Comparison of ENCODE assay signal across 10 cellular contexts in the genomic region with DNA sequence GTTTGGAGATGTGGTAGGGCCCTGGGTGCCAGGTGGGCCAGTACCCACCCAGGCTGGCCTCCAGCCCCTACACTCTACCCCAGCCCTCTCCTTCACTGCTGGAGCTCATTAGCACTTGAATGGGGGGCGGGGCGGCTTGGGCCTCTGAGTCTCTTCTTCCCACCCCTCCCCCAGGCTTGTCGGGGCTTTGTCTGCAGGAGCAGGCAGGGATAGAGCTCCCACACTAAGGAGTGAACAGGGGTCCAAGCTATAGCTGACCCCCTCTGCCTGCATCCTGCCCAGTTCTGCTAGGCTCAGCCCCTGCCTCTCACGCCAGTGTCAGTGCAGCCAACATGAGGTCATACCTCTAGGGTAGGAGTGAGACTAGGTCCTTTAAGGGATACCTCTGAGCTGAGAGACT. TPM values are rescaled to one million over a fixed set of nuclear protein-coding genes. Genes with fewer than 3 reads are reported as not detected.
A peak's percentile ranks its signal among the peaks of the same experiment; 100 is the strongest.
DNase-seq lines count a peak whose midpoint lies in the region; ATAC-seq, FAIRE-seq and TF ChIP-seq lines count a peak whose summit lies in the region.
"Had no signal": no experiment of that assay in that cellular context is flagged by ENCODE, and none has a peak within 500 bp of the region (broad histone marks: within the 10 kb centered on the region; RNA-seq: fewer than 3 reads in every experiment).

No MANE protein-coding gene starts in this region.

- H3K36me3 ChIP-seq in H7 (replicated peaks; ENCODE audit: control insufficient read depth, insufficient read depth, low read length) (no peaks in the 10 kb centered on the region; the same call in 1 of the 2 replicates), OCI-LY3 (replicated peaks; ENCODE audit: low read depth, low read length) (peaks cover 23% of the 10 kb centered on the region), endothelial cell of umbilical vein (ENCODE audit: control insufficient read depth in 2 of 2, extremely low read depth in 1 of 2, insufficient read depth in 2 of 2, low read length in 2 of 2) (peaks cover 2 to 19% of the 10 kb centered on the region in 2 experiments)

- H3K4me1 ChIP-seq in OCI-LY3 (ENCODE audit: low read length) = peaks cover 54% of the 10 kb centered on the region
- peaks cover 76% of the 10 kb centered on the region for H3K4me1 ChIP-seq in endothelial cell of umbilical vein (ENCODE audit: control insufficient read depth, extremely low read depth, insufficient read depth, low read length)

- H3K4me2 ChIP-seq in OCI-LY3 (ENCODE audit: low read length) (peak overlapping the region; percentile 90), endothelial cell of umbilical vein (ENCODE audit: insufficient read depth, low read length) (no peak overlapping the region)

- H3K27ac ChIP-seq in OCI-LY3 (ENCODE audit: low read length) = peak overlapping the region; percentile 87
- H3K27ac ChIP-seq in endothelial cell of umbilical vein (ENCODE audit: insufficient read depth, low read depth, low read length) = peak overlapping the region; percentile 97

- FAIRE-seq in endothelial cell of umbilical vein (lab: Jason Lieb, UNC) = peak; percentile 15

- dilution Hi-C loops in endothelial cell of umbilical vein (cut with MboI; ENCODE audit: extremely low pct_ligation_motif_present, low sequenced_read_pairs) = loop anchor here (5.0 kb wide), 1 partner anchor 59 kb away; no protein-coding TSS in a partner anchor

- H3K79me2 ChIP-seq in OCI-LY3 (ENCODE audit: low read length) (peaks cover 94% of the 10 kb centered on the region), endothelial cell of umbilical vein (ENCODE audit: control insufficient read depth, insufficient read depth, low read length) (peaks cover 92% of the 10 kb centered on the region)

- TF ChIP-seq POLR2A in endothelial cell of umbilical vein (IDR thresholded peaks at IDR 0.05; ENCODE audit: low read depth, low read length) (no peak), GM18505 (IDR thresholded peaks at IDR 0.05; ENCODE audit: borderline replicate concordance, extremely low read depth, insufficient read depth, insufficient read length) (no peak)

- H3K4me3 ChIP-seq in H7 (ENCODE audit: insufficient read depth, low read depth, low read length) (no peak overlapping the region), OCI-LY3 (ENCODE audit: low read length) (peak overlapping the region; percentile 70; the same call in 1 of the 2 replicates), endothelial cell of umbilical vein (replicated peaks in 1 of 3; ENCODE audit: insufficient read depth in 1 of 3, low read depth in 1 of 3, low read length in 3 of 3) (no peak overlapping the region)

- H3K9me3 ChIP-seq in OCI-LY3 (ENCODE audit: insufficient read depth, low read length) = no peaks in the 10 kb centered on the region
- no peaks in the 10 kb centered on the region for H3K9me3 ChIP-seq in endothelial cell of umbilical vein (replicated peaks; ENCODE audit: control insufficient read depth, insufficient read depth, low read length)

- intact Hi-C loops in endothelial cell of umbilical vein (cut with micrococcal nuclease) = no loop called here

- H3K9me1 ChIP-seq in endothelial cell of umbilical vein (replicated peaks; ENCODE audit: control insufficient read depth, extremely low read depth, insufficient read depth, low read length) = no peaks in the 10 kb centered on the region

- H3K9ac ChIP-seq in OCI-LY3 (ENCODE audit: low read length) = peak overlapping the region; percentile 49; the same call in 1 of the 2 replicates
- no peak overlapping the region for H3K9ac ChIP-seq in endothelial cell of umbilical vein (replicated peaks; ENCODE audit: extremely low read depth, insufficient read depth, low read length)

- CTCF ChIA-PET in endothelial cell of umbilical vein (lab: Charles Lee) = interaction anchor here (1.4 to 5.6 kb wide), 2 partner anchors 13 to 19 kb away, joined by 4 to 54 read pairs; no protein-coding TSS in a partner anchor

- peaks cover 48% of the 10 kb centered on the region for H4K20me1 ChIP-seq in OCI-LY3 (ENCODE audit: insufficient read depth, low read length)
- no peaks in the 10 kb centered on the region for H4K20me1 ChIP-seq in endothelial cell of umbilical vein (replicated peaks; ENCODE audit: control insufficient read depth, extremely low read depth, insufficient read depth, low read length)

- DNase-seq in H7 = peak; percentile 95
- no peak for DNase-seq in endothelial cell of umbilical vein (ENCODE audit: low read depth, low spot score)
- peak; percentile 89 for DNase-seq in retina
- DNase-seq in GM03348 (ENCODE audit: low spot score) = no peak
- DNase-seq in NCI-H1930 (lab: John Stamatoyannopoulos, UW) = no peak
- DNase-seq: foreskin fibroblast, NCI-H2081 had no signal

- H3K27me3 ChIP-seq in H7 (ENCODE audit: control insufficient read depth, insufficient read depth, low read length) (no peaks in the 10 kb centered on the region), OCI-LY3 (ENCODE audit: low read depth, low read length) (no peaks in the 10 kb centered on the region), endothelial cell of umbilical vein (ENCODE audit: control insufficient read depth in 2 of 2, insufficient read depth in 2 of 2, low read length in 2 of 2) (no peaks in the 10 kb centered on the region)

- POLR2A ChIA-PET in endothelial cell of umbilical vein (lab: Charles Lee) = interaction anchor here (0.6 kb wide), 1 partner anchor 311 kb away, joined by 3 read pairs; no protein-coding TSS in a partner anchor

- TF ChIP-seq CTCF in OCI-LY3 (IDR thresholded peaks at IDR 0.05; ENCODE audit: low read depth, low read length) = no peak
- no peak for TF ChIP-seq CTCF in endothelial cell of umbilical vein (IDR thresholded peaks at IDR 0.05; ENCODE audit: extremely low read depth in 1 of 2, insufficient read depth in 1 of 2, low read depth in 1 of 2, low read length in 2 of 2)

- no peak for ATAC-seq in GM19023 (IDR thresholded peaks at IDR 0.05; ENCODE audit: unreplicated experiment)
- ATAC-seq in GM18505 (IDR thresholded peaks at IDR 0.05; ENCODE audit: unreplicated experiment) = no peak

- H2AFZ ChIP-seq in OCI-LY3 (ENCODE audit: low read depth, low read length) (no peak overlapping the region), endothelial cell of umbilical vein (ENCODE audit: low read depth, low read length) (no peak overlapping the region)

- BruUV-seq in endothelial cell of umbilical vein (replicated peaks; lab: Mats Ljungman, UMichigan) = no TSS peak

RNA-seq across cellular contexts. Expression of a gene that starts 5.2 kb away (rescaled TPM):
- 204 and 246 TPM in 2 replicates for total RNA-seq in H7 (2014; rRNA removed; shearing (Covaris generic))
- 767 and 773 TPM in 2 replicates for total RNA-seq in endothelial cell of umbilical vein
- 1,875 and 2,290 TPM in 2 replicates for polyA plus RNA-seq in endothelial cell of umbilical vein
- 1,268 and 1,476 TPM in 2 replicates for polyA plus RNA-seq in endothelial cell of umbilical vein (2011; cell fraction: cytosol; rRNA removed)
- polyA plus RNA-seq in endothelial cell of umbilical vein (2011; cell fraction: nucleus; rRNA removed) = 620 and 630 TPM in 2 replicates
- 588 and 714 TPM in 2 replicates for polyA plus RNA-seq in endothelial cell of umbilical vein (2012)
- 1,411 and 1,486 TPM in 2 replicates for polyA minus RNA-seq in endothelial cell of umbilical vein
- polyA minus RNA-seq in endothelial cell of umbilical vein (2011; cell fraction: cytosol; rRNA and poly(A)+ RNA removed) = 67.6 TPM
- polyA minus RNA-seq in endothelial cell of umbilical vein (2011; cell fraction: nucleus; rRNA and poly(A)+ RNA removed) = 157 and 164 TPM in 2 replicates

RNA-seq across cellular contexts. Expression of a gene that starts 27.8 kb away (rescaled TPM):
- 2.8 and 4.4 TPM in 2 replicates for total RNA-seq in H7 (2014; rRNA removed; shearing (Covaris generic))
- total RNA-seq in endothelial cell of umbilical vein = 0.97 and 1.5 TPM in 2 replicates
- polyA plus RNA-seq in endothelial cell of umbilical vein = 1.2 and 1.4 TPM in 2 replicates
- polyA plus RNA-seq in endothelial cell of umbilical vein (2011; cell fraction: cytosol; rRNA removed) = 0.35 and 0.69 TPM in 2 replicates
- polyA plus RNA-seq in endothelial cell of umbilical vein (2011; cell fraction: nucleus; rRNA removed) = 8.0 and 8.3 TPM in 2 replicates
- polyA plus RNA-seq in endothelial cell of umbilical vein (2012) = 0.68 and 0.94 TPM in 2 replicates
- 0.66 and 1.4 TPM in 2 replicates for polyA minus RNA-seq in endothelial cell of umbilical vein
- 58.9 TPM for polyA minus RNA-seq in endothelial cell of umbilical vein (2011; cell fraction: cytosol; rRNA and poly(A)+ RNA removed)
- 2.1 and 3.9 TPM in 2 replicates for polyA minus RNA-seq in endothelial cell of umbilical vein (2011; cell fraction: nucleus; rRNA and poly(A)+ RNA removed)

RNA-seq across cellular contexts. Expression of a gene that starts 36.1 kb away (rescaled TPM):
- total RNA-seq in H7 (2014; rRNA removed; shearing (Covaris generic)) = 0.21 and 0.22 TPM in 2 replicates
- 0.60 and 0.65 TPM in 2 replicates for total RNA-seq in endothelial cell of umbilical vein
- polyA plus RNA-seq in endothelial cell of umbilical vein = 0.94 and 1.1 TPM in 2 replicates
- 0.21 and 0.23 TPM in 2 replicates for polyA plus RNA-seq in endothelial cell of umbilical vein (2011; cell fraction: cytosol; rRNA removed)
- polyA plus RNA-seq in endothelial cell of umbilical vein (2011; cell fraction: nucleus; rRNA removed) = 1.0 and 1.2 TPM in 2 replicates
- polyA plus RNA-seq in endothelial cell of umbilical vein (2012) = 0.24 TPM in 1 of 2 replicates, not detected in the other
- not detected in 2 replicates for polyA minus RNA-seq in endothelial cell of umbilical vein
- not detected for polyA minus RNA-seq in endothelial cell of umbilical vein (2011; cell fraction: cytosol; rRNA and poly(A)+ RNA removed)
- polyA minus RNA-seq in endothelial cell of umbilical vein (2011; cell fraction: nucleus; rRNA and poly(A)+ RNA removed) = 0.72 and 0.77 TPM in 2 replicates

RNA-seq across cellular contexts. Expression of a gene that starts 37.7 kb away (rescaled TPM):
- total RNA-seq in H7 (2014; rRNA removed; shearing (Covaris generic)) = 0.07 and 1.2 TPM in 2 replicates
- not detected in 2 replicates for total RNA-seq in endothelial cell of umbilical vein
- not detected in 2 replicates for polyA plus RNA-seq in endothelial cell of umbilical vein
- not detected in 2 replicates for polyA plus RNA-seq in endothelial cell of umbilical vein (2011; cell fraction: cytosol; rRNA removed)
- polyA plus RNA-seq in endothelial cell of umbilical vein (2011; cell fraction: nucleus; rRNA removed) = not detected in 2 replicates
- polyA plus RNA-seq in endothelial cell of umbilical vein (2012) = not detected in 2 replicates
- not detected in 2 replicates for polyA minus RNA-seq in endothelial cell of umbilical vein
- not detected for polyA minus RNA-seq in endothelial cell of umbilical vein (2011; cell fraction: cytosol; rRNA and poly(A)+ RNA removed)
- polyA minus RNA-seq in endothelial cell of umbilical vein (2011; cell fraction: nucleus; rRNA and poly(A)+ RNA removed) = not detected in 2 replicates

RNA-seq across cellular contexts. Expression of a gene that starts 49.8 kb away (rescaled TPM):
- not detected in 2 replicates for total RNA-seq in H7 (2014; rRNA removed; shearing (Covaris generic))
- total RNA-seq in endothelial cell of umbilical vein = 0.77 and 0.78 TPM in 2 replicates
- polyA plus RNA-seq in endothelial cell of umbilical vein = 0.05 TPM in 1 of 2 replicates, not detected in the other
- polyA plus RNA-seq in endothelial cell of umbilical vein (2011; cell fraction: cytosol; rRNA removed) = 0.03 TPM in 1 of 2 replicates, not detected in the other
- 0.40 and 0.55 TPM in 2 replicates for polyA plus RNA-seq in endothelial cell of umbilical vein (2011; cell fraction: nucleus; rRNA removed)
- 0.16 TPM in 1 of 2 replicates, not detected in the other for polyA plus RNA-seq in endothelial cell of umbilical vein (2012)
- polyA minus RNA-seq in endothelial cell of umbilical vein = not detected in 2 replicates
- not detected for polyA minus RNA-seq in endothelial cell of umbilical vein (2011; cell fraction: cytosol; rRNA and poly(A)+ RNA removed)
- polyA minus RNA-seq in endothelial cell of umbilical vein (2011; cell fraction: nucleus; rRNA and poly(A)+ RNA removed) = 0.14 and 0.34 TPM in 2 replicates

Comparison
In these comparisons a context has a peak if more than half of its experiments do, and no peak if none do; other contexts are left out.
1. DNase-seq: peak in H7 (single experiment) and retina (single experiment); none in endothelial cell of umbilical vein (single experiment), GM03348 (single experiment) and NCI-H1930 (0 of 2).